Comparison of ENCODE assay signal across 26 cellular contexts in the genomic region with DNA sequence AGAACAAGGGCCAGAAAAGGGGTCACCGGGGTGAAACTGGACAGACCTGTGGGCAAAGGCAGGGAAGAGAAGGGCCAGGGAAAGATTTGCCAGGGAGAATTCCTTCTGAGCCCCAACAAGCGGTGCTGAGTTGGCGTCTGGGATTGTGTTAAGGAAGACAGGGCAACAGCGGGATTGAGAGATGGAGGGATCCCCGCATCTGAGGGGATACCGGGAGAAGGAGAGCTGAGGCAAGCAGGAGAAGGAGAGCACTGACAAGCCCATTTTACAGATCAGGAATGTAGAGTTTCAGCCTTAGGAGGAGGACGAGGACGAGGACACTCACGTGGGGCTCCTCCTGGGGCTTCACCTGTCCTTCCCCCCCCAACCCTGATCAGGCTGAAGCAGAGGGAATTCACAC. TPM values are rescaled to one million over a fixed set of nuclear protein-coding genes. Genes with fewer than 3 reads are reported as not detected.
DNase-seq lines count a peak whose midpoint lies in the region; ATAC-seq, FAIRE-seq and TF ChIP-seq lines count a peak whose summit lies in the region.
"Had no signal": no experiment of that assay in that cellular context is flagged by ENCODE, and none has a peak within 500 bp of the region (broad histone marks: within the 10 kb centered on the region; RNA-seq: fewer than 3 reads in every experiment).

No MANE protein-coding gene starts in this region.

- H3K9me1 ChIP-seq in K562 (ENCODE audit: control insufficient read depth, insufficient read depth, low read length): no peaks in the 10 kb centered on the region

- H3K27me3 ChIP-seq in Caco-2 (replicated peaks; ENCODE audit: control insufficient read depth, insufficient read depth, low read length): no peaks in the 10 kb centered on the region
- H3K27me3 ChIP-seq in K562 (ENCODE audit: control insufficient read depth in 2 of 2, insufficient read depth in 2 of 2, low read length in 2 of 2): peaks cover 18 to 67% of the 10 kb centered on the region in 2 experiments

- no peaks in the 10 kb centered on the region for H3K36me3 Mint-ChIP-seq in Caco-2 (ENCODE audit: insufficient read depth, unreplicated experiment)
- H3K36me3 Mint-ChIP-seq in HFFc6 (ENCODE audit: low read depth): no peaks in the 10 kb centered on the region
- H3K36me3 Mint-ChIP-seq in nephron progenitor cell (ENCODE audit: low read depth): no peaks in the 10 kb centered on the region
- H3K36me3 Mint-ChIP-seq: activated CD8-positive, alpha-beta memory T cell treated with anti-CD3 and anti-CD28 coated beads, Interleukin-2, amount 10 ng/mL, durations not matched to agents 7 days and 5 days; stimulated activated naive B cell treated with anti-CD40 and anti-IgM and Interleukin-4, amounts not matched to agents 10 μg/mL and 1 μg/mL and 100 μg/mL, for 72 hours had no signal

- H3K4me1 Mint-ChIP-seq in Caco-2 (ENCODE audit: low read depth, unreplicated experiment): peaks cover 47% of the 10 kb centered on the region
- H3K4me1 Mint-ChIP-seq in HFFc6 (ENCODE audit: low read depth): peaks cover 60% of the 10 kb centered on the region
- H3K4me1 Mint-ChIP-seq in nephron progenitor cell: peaks cover 41% of the 10 kb centered on the region
- H3K4me1 Mint-ChIP-seq: activated CD8-positive, alpha-beta memory T cell treated with anti-CD3 and anti-CD28 coated beads, Interleukin-2, amount 10 ng/mL, durations not matched to agents 7 days and 5 days had no signal

- no peak for TF ChIP-seq POLR2A in K562 (conservative IDR thresholded peaks at IDR 0.05)

- H3K79me2 ChIP-seq in K562 (ENCODE audit: control insufficient read depth, insufficient read depth, low read length): no peaks in the 10 kb centered on the region

- H3K4me1 ChIP-seq in Caco-2 (peaks cover 54% of the 10 kb centered on the region), K562 (replicated peaks in 1 of 2; ENCODE audit: control insufficient read depth in 2 of 2, insufficient read depth in 2 of 2, low read length in 2 of 2) (peaks cover 0 to 23% of the 10 kb centered on the region in 2 experiments; a peak in 4 of 5 replicates)

- H2AFZ ChIP-seq in K562 (ENCODE audit: low read depth, low read length): no peak overlapping the region

- H3K27ac Mint-ChIP-seq in Caco-2 (ENCODE audit: unreplicated experiment) (peak overlapping the region; percentile 34), HFFc6 (no peak overlapping the region), nephron progenitor cell (no peak overlapping the region)
- H3K27ac Mint-ChIP-seq: activated B cell treated with CpG ODN at 0.5 μM for 24 hours; activated CD8-positive, alpha-beta memory T cell treated with anti-CD3 and anti-CD28 coated beads, Interleukin-2, amount 10 ng/mL, durations not matched to agents 7 days and 5 days; effector memory CD8-positive, alpha-beta T cell; stimulated activated naive B cell treated with anti-CD40 and anti-IgM and Interleukin-4, amounts not matched to agents 10 μg/mL and 1 μg/mL and 100 μg/mL, for 72 hours had no signal

- no peak overlapping the region for H3K27ac ChIP-seq in K562 (ENCODE audit: extremely low read depth, low read depth, low read length)
- H3K27ac ChIP-seq: coronary artery, neutrophil, psoas muscle had no signal

- H3K9me3 ChIP-seq in Caco-2 (no peaks in the 10 kb centered on the region), K562 (replicated peaks; ENCODE audit: control insufficient read depth, insufficient read depth, low read depth, low read length) (no peaks in the 10 kb centered on the region)
- H3K9me3 ChIP-seq: neutrophil, psoas muscle had no signal

- in situ Hi-C loops in K562 (cut with MboI): no loop called here

- no peak for TF ChIP-seq EP300 in K562 (IDR thresholded peaks at IDR 0.05; ENCODE audit: low read length)

- ATAC-seq in K562 (no peak), HG02970 (IDR thresholded peaks at IDR 0.05; ENCODE audit: low FRiP score, unreplicated experiment) (no peak), GM19463 (IDR thresholded peaks at IDR 0.05; ENCODE audit: unreplicated experiment) (no peak)
- ATAC-seq: activated CD8-positive, alpha-beta memory T cell treated with anti-CD3 and anti-CD28 coated beads, Interleukin-2, amount 10 ng/mL, durations not matched to agents 7 days and 5 days; effector memory CD8-positive, alpha-beta T cell; stimulated activated naive B cell treated with anti-CD40 and anti-IgM and Interleukin-4, amounts not matched to agents 10 μg/mL and 1 μg/mL and 100 μg/mL, for 72 hours had no signal

- no peaks in the 10 kb centered on the region for H4K20me1 ChIP-seq in K562 (replicated peaks; ENCODE audit: control insufficient read depth, insufficient read depth, low read length)

- no peaks in the 10 kb centered on the region for H3K9me3 Mint-ChIP-seq in Caco-2 (ENCODE audit: unreplicated experiment)
- H3K9me3 Mint-ChIP-seq in HFFc6: no peaks in the 10 kb centered on the region
- H3K9me3 Mint-ChIP-seq in nephron progenitor cell: no peaks in the 10 kb centered on the region
- H3K9me3 Mint-ChIP-seq: activated B cell treated with CpG ODN at 0.5 μM for 24 hours; effector memory CD8-positive, alpha-beta T cell; stimulated activated naive B cell treated with anti-CD40 and anti-IgM and Interleukin-4, amounts not matched to agents 10 μg/mL and 1 μg/mL and 100 μg/mL, for 72 hours had no signal

- no peak overlapping the region for H3K9ac ChIP-seq in K562 (ENCODE audit: insufficient read depth in 1 of 2, low read depth in 2 of 2, low read length in 2 of 2)

- no peak overlapping the region for H3K4me3 ChIP-seq in Caco-2 (ENCODE audit: low read depth, low read length)
- no peak overlapping the region for H3K4me3 ChIP-seq in K562
- H3K4me3 ChIP-seq: lung had no signal

- POLR2A ChIA-PET in Caco-2 (lab: Charles Lee): no interaction called here
- POLR2A ChIA-PET in K562 (lab: Yijun Ruan, JAX): interaction anchor here (1.5 kb wide), 1 partner anchor 10 kb away, joined by 6 read pairs; no protein-coding TSS in a partner anchor

- TF ChIP-seq CTCF in Caco-2 (IDR thresholded peaks at IDR 0.05; ENCODE audit: insufficient read depth in 1 of 2, low read depth in 1 of 2, low read length in 1 of 2, severe bottlenecking in 1 of 2, unreplicated experiment in 1 of 2): no peak
- TF ChIP-seq CTCF in HFFc6 (IDR thresholded peaks at IDR 0.05): no peak
- TF ChIP-seq CTCF in K562 (IDR thresholded peaks at IDR 0.05 in 2 of 3, conservative IDR thresholded peaks at IDR 0.05 in 1 of 3; ENCODE audit: insufficient read depth in 2 of 3, low read depth in 1 of 3, low read length in 3 of 3): no peak
- TF ChIP-seq CTCF in nephron progenitor cell (IDR thresholded peaks at IDR 0.05): no peak

- no peak overlapping the region for H3K4me2 ChIP-seq in K562 (ENCODE audit: insufficient read depth, low read length)

- DNase-seq in Caco-2 (no peak), HFFc6 (no peak), K562 (ENCODE audit: extremely low read depth in 1 of 4, low spot score in 3 of 4) (no peak), nephron progenitor cell (no peak), inferior parietal cortex (ENCODE audit: extremely low spot score) (no peak), HUDEP-2 (lab: John Stamatoyannopoulos, UW; ENCODE audit: unreplicated experiment in 76 of 76) (no peak)
- DNase-seq: activated B cell treated with CpG ODN at 0.5 μM for 24 hours; activated CD4-positive, alpha-beta T cell treated with anti-CD3 and anti-CD28 coated beads, Interleukin-2, amount 50 U/mL, for 1 hour; activated CD8-positive, alpha-beta memory T cell treated with anti-CD3 and anti-CD28 coated beads, Interleukin-2, amount 10 ng/mL, durations not matched to agents 7 days and 5 days; activated naive CD4-positive, alpha-beta T cell treated with Interleukin-2 at 50 U/mL for 16 hours; activated T-cell treated with anti-CD3 and anti-CD28 coated beads, Interleukin-2, amount 50 U/mL, for 48 hours; amygdala; DND-41; effector memory CD8-positive, alpha-beta T cell; Karpas-422; NCI-H1436 treated with DMSO at 0.1 percent for 48 hours; NCI-H510A treated with DMSO at 0.1 percent for 48 hours; psoas muscle; SIG-M5; stimulated activated CD4-positive, alpha-beta T cell treated with anti-CD3 and anti-CD28 coated beads, Interleukin-15, amount 100 ng/mL, for 24 hours; stimulated activated naive B cell treated with anti-CD40 and anti-IgM and Interleukin-4, amounts not matched to agents 10 μg/mL and 1 μg/mL and 100 μg/mL, for 72 hours had no signal

- WGBS in K562 (ENCODE audit: insufficient coverage, low coverage, missing lambda C conversion rate): 6% methylated on average over 7 of the region's 9 CpGs

- intact Hi-C loops in Caco-2 (cut with micrococcal nuclease; ENCODE audit: unreplicated experiment) (loop anchor here (1.0 to 2.0 kb wide), 2 partner anchors 37 to 48 kb away; no protein-coding TSS in a partner anchor), K562 (cut with micrococcal nuclease) (no loop called here)

- no peak for TF ChIP-seq RAD21 in K562 (CRISPR knock-in tag; conservative IDR thresholded peaks at IDR 0.05 in 1 of 2, IDR thresholded peaks at IDR 0.05 in 1 of 2)

- no TSS peak for BruUV-seq in Caco-2 (replicated peaks; lab: Mats Ljungman, UMichigan)
- BruUV-seq in K562 (replicated peaks; lab: Mats Ljungman, UMichigan): no TSS peak

- CTCF ChIA-PET in Caco-2 (lab: Charles Lee): interaction anchor here (1.5 to 4.4 kb wide), 3 partner anchors 60 to 84 kb away, joined by 4 to 50 read pairs (median 5); no protein-coding TSS in a partner anchor
- CTCF ChIA-PET in K562 (lab: Yijun Ruan, JAX; ENCODE audit: low intra/inter-chr PET ratio): no interaction called here

- H3K36me3 ChIP-seq in Caco-2 (ENCODE audit: control insufficient read depth, insufficient read depth, low read length) (no peaks in the 10 kb centered on the region), K562 (ENCODE audit: control insufficient read depth, insufficient read depth, low read length) (no peaks in the 10 kb centered on the region)
- H3K36me3 ChIP-seq: neutrophil had no signal

- FAIRE-seq in K562 (lab: Jason Lieb, UNC): no peak

- no peaks in the 10 kb centered on the region for H3K27me3 Mint-ChIP-seq in Caco-2 (ENCODE audit: insufficient read depth, unreplicated experiment)
- H3K27me3 Mint-ChIP-seq in HFFc6 (ENCODE audit: insufficient read depth): peaks cover 7% of the 10 kb centered on the region
- peaks cover 89% of the 10 kb centered on the region for H3K27me3 Mint-ChIP-seq in nephron progenitor cell (ENCODE audit: low read depth, poor library complexity)

- H3K4me3 Mint-ChIP-seq in Caco-2 (ENCODE audit: unreplicated experiment) (peak overlapping the region; percentile 58), HFFc6 (peak overlapping the region; percentile 80), nephron progenitor cell (peak overlapping the region; percentile 9)
- H3K4me3 Mint-ChIP-seq: activated B cell treated with CpG ODN at 0.5 μM for 24 hours; activated CD8-positive, alpha-beta memory T cell treated with anti-CD3 and anti-CD28 coated beads, Interleukin-2, amount 10 ng/mL, durations not matched to agents 7 days and 5 days; stimulated activated naive B cell treated with anti-CD40 and anti-IgM and Interleukin-4, amounts not matched to agents 10 μg/mL and 1 μg/mL and 100 μg/mL, for 72 hours had no signal

RNA-seq across cellular contexts. Expression of a gene that starts 1.0 kb away (rescaled TPM):
- total RNA-seq in Caco-2 (2022) (39.3 and 45.6 TPM in 2 replicates), K562 (2014; rRNA removed) (not detected in 2 replicates), K562 (2014; rRNA removed; fragmentation: Illumina TruSeq; extraction: Trizol) (not detected in 2 replicates), K562 (2015; rRNA removed; fragmentation: Illumina TruSeq; extraction: Trizol) (not detected in 2 replicates), K562 (2021) (0.34 and 1.6 TPM in 2 replicates)
- 10 to 100 TPM; 18.4 to 23.6 (median 21.3) TPM for total RNA-seq in HFFc6 (2021; fragmentation: NEBNext Ultra II Directional; extraction: Animal tissue kit (Norgen Biotek cat#: 25700))
- total RNA-seq in K562 (2011; cell fraction: chromatin; rRNA removed; ENCODE audit: low replicate concordance): 2.3 and 7.3 TPM in 2 replicates
- 3.3 and 3.7 TPM in 2 replicates for total RNA-seq in K562 (2011; cell fraction: nucleolus; rRNA removed)
- 2.0 and 2.1 TPM in 2 replicates for total RNA-seq in K562 (2011; cell fraction: nucleoplasm; rRNA removed)
- polyA plus RNA-seq in K562 (2011; rRNA removed) (0.78 and 0.93 TPM in 2 replicates), K562 (2014; fragmentation: Illumina TruSeq; extraction: Trizol) (not detected in 2 replicates), K562 (2014; fragmentation: Nextera tagmentation; extraction: Ambion mirVana) (under 1 TPM in 1 of 2 experiments, not detected in 1; 0.03 TPM), K562 (2014; rRNA removed) (0.07 TPM in 1 of 2 replicates, not detected in the other)
- polyA plus RNA-seq in K562 (2011; cell fraction: cytosol; rRNA removed): 0.27 and 0.51 TPM in 2 replicates
- polyA plus RNA-seq in K562 (2011; cell fraction: nucleus; rRNA removed): 2.6 and 6.0 TPM in 2 replicates
- 0.31 and 0.44 TPM in 2 replicates for polyA plus RNA-seq in K562 (2012)
- polyA minus RNA-seq in K562 (2011; rRNA and poly(A)+ RNA removed): 0.35 and 0.45 TPM in 2 replicates
- 1.4 and 2.1 TPM in 2 replicates for polyA minus RNA-seq in K562 (2011; cell fraction: cytosol; rRNA and poly(A)+ RNA removed)
- 1.4 and 2.3 TPM in 2 replicates for polyA minus RNA-seq in K562 (2011; cell fraction: nucleus; rRNA and poly(A)+ RNA removed)
- total RNA-seq: activated CD8-positive, alpha-beta memory T cell treated with anti-CD3 and anti-CD28 coated beads, Interleukin-2, amount 10 ng/mL, durations not matched to agents 7 days and 5 days had no signal

Comparison
In these comparisons a context has a peak if more than half of its experiments do, and no peak if none do; other contexts are left out.
1. H3K4me3 Mint-ChIP-seq: peak in every context shown above with its lines; median percentile 80 in HFFc6; 58 in Caco-2; 9 in nephron progenitor cell.